Comparison of ENCODE assay signal across 8 cellular contexts in genomic region chr3:117526485-117527079, GRCh38.
DNase-seq lines count a peak whose midpoint lies in the region; ATAC-seq and TF ChIP-seq lines count a peak whose summit lies in the region.

No MANE protein-coding gene starts in this region.

- H3K27me3 ChIP-seq in DND-41 (ENCODE audit: insufficient read depth, low read length, poor library complexity) (no peaks in the 10 kb centered on the region), foreskin keratinocyte (peaks cover 9% of the 10 kb centered on the region), spleen (replicated peaks in 1 of 7) (no peaks in the 10 kb centered on the region), H7 (ENCODE audit: control insufficient read depth, insufficient read depth, low read length) (no peaks in the 10 kb centered on the region)

- H3K4me1 ChIP-seq in DND-41 (ENCODE audit: insufficient read depth, low read length) (no peaks in the 10 kb centered on the region), foreskin keratinocyte (no peaks in the 10 kb centered on the region), spleen (no peaks in the 10 kb centered on the region)

- H3K4me3 ChIP-seq in DND-41 (ENCODE audit: low read depth in 1 of 2, low read length in 2 of 2) (no peak overlapping the region), HFF-Myc (replicated peaks; ENCODE audit: low read depth, low read length) (no peak overlapping the region), spleen (no peak overlapping the region), H7 (ENCODE audit: insufficient read depth, low read depth, low read length) (no peak overlapping the region)

- ATAC-seq in DND-41 (ENCODE audit: insufficient read depth, low read depth): no peak
- ATAC-seq in foreskin keratinocyte: no peak
- no peak for ATAC-seq in HG03521 (IDR thresholded peaks at IDR 0.05; ENCODE audit: unreplicated experiment)
- ATAC-seq in HG02571 (IDR thresholded peaks at IDR 0.05; ENCODE audit: unreplicated experiment): no peak

- no peaks in the 10 kb centered on the region for H3K36me3 ChIP-seq in DND-41 (ENCODE audit: insufficient read depth, low read length)
- H3K36me3 ChIP-seq in spleen: no peaks in the 10 kb centered on the region
- H3K36me3 ChIP-seq in H7 (replicated peaks; ENCODE audit: control insufficient read depth, insufficient read depth, low read length): no peaks in the 10 kb centered on the region

- H3K9me3 ChIP-seq in DND-41 (ENCODE audit: insufficient read depth, low read length, severe bottlenecking): no peaks in the 10 kb centered on the region
- H3K9me3 ChIP-seq in spleen: no peaks in the 10 kb centered on the region

- POLR2A ChIA-PET in RWPE1 (lab: Yijun Ruan, JAX; ENCODE audit: low non-redundant PET): no interaction called here

- TF ChIP-seq POLR2A in spleen (IDR thresholded peaks at IDR 0.05): no peak

- peak; percentile 51 for TF ChIP-seq CTCF in DND-41 (IDR thresholded peaks at IDR 0.05; ENCODE audit: borderline replicate concordance, extremely low read depth, low read length, poor library complexity, severe bottlenecking)
- peak; percentile 50 for TF ChIP-seq CTCF in HFF-Myc (IDR thresholded peaks at IDR 0.05; ENCODE audit: low read depth, low read length, missing control alignments)
- TF ChIP-seq CTCF in RWPE1 (conservative IDR thresholded peaks at IDR 0.05; ENCODE audit: low read depth): peak; percentile 24
- TF ChIP-seq CTCF in foreskin keratinocyte (conservative IDR thresholded peaks at IDR 0.05): peak; percentile 72
- peak in 7 of 11 experiments; percentile 42 to 59 (median 54) for TF ChIP-seq CTCF in spleen (IDR thresholded peaks at IDR 0.05 in 8 of 11, conservative IDR thresholded peaks at IDR 0.05 in 3 of 11)

- H3K27ac ChIP-seq in DND-41 (ENCODE audit: low read length) (no peak overlapping the region), RWPE1 (no peak overlapping the region), foreskin keratinocyte (no peak overlapping the region), spleen (no peak overlapping the region)

- intact Hi-C loops in spleen (cut with DNase I; ENCODE audit: low total_unique reads): no loop called here

- H3K4me2 ChIP-seq in DND-41 (ENCODE audit: insufficient read depth, low read length): no peak overlapping the region

- 58 to 69% (median 63%) methylated on average over 3 of the region's 3 CpGs for WGBS in spleen, 5 donors

- H3K79me2 ChIP-seq in DND-41 (ENCODE audit: insufficient read depth, low read length): no peaks in the 10 kb centered on the region

- H3K9ac ChIP-seq in DND-41 (ENCODE audit: low read depth, low read length): no peak overlapping the region

- H4K20me1 ChIP-seq in DND-41 (ENCODE audit: insufficient read depth, low read length): no peaks in the 10 kb centered on the region

- DNase-seq in DND-41 (peak; percentile 15), HFF-Myc (ENCODE audit: extremely low read depth, low read depth) (no peak), RWPE1 (ENCODE audit: low spot score) (peak; percentile 17), foreskin keratinocyte (no peak), spleen (no peak), H7 (no peak)

- CTCF ChIA-PET in RWPE1 (lab: Yijun Ruan, JAX): interaction anchor here (0.6 to 1.5 kb wide), 4 partner anchors 10 to 1659 kb away, joined by 3 to 8 read pairs (median 4); no protein-coding TSS in a partner anchor

- no peak overlapping the region for H2AFZ ChIP-seq in DND-41 (ENCODE audit: low read depth, low read length)

Comparison
In these comparisons a context has a peak if more than half of its experiments do, and no peak if none do; other contexts are left out.
1. DNase-seq: peak in DND-41 (single experiment) and RWPE1 (single experiment); none in HFF-Myc (single experiment), foreskin keratinocyte (0 of 2), spleen (single experiment) and H7 (single experiment).
2. Peak in every context shown above with its lines, with median percentiles within 50 percentile points of each other: CTCF ChIP-seq.